1 cellular context compared by ENCODE assay signal in genomic region chr22:43213066-43213465, GRCh38.
TF ChIP-seq lines count a peak whose summit lies in the region.

No MANE protein-coding gene starts in this region.

TF ChIP-seq in HepG2, 621 proteins besides CTCF, POLR2A, EP300 and RAD21 (continued from another document):
- TF ChIP-seq MEF2D (CRISPR knock-in tag; IDR thresholded peaks at IDR 0.05) (no peak), MBD4 (IDR thresholded peaks at IDR 0.05; ENCODE audit: borderline replicate concordance, low read length) (no peak), GPBP1L1 (CRISPR knock-in tag; IDR thresholded peaks at IDR 0.05) (no peak), ZNF333 (CRISPR knock-in tag; IDR thresholded peaks at IDR 0.05; ENCODE audit: borderline replicate concordance) (no peak)
